ENCODE assay signal across 8 cellular contexts in genomic region chr14:96104469-96105057, GRCh38.
DNase-seq lines count a peak whose midpoint lies in the region; TF ChIP-seq lines count a peak whose summit lies in the region.

No MANE protein-coding gene starts in this region.

- peak overlapping the region; percentile 55; the same call in 1 of the 2 replicates for H2AFZ ChIP-seq in KMS-11 (ENCODE audit: low read depth)
- peak overlapping the region; percentile 6 for H2AFZ ChIP-seq in mesenchymal stem cell (ENCODE audit: low read depth, low read length)

- peak overlapping the region; percentile 8 for H4K8ac ChIP-seq in mesenchymal stem cell (ENCODE audit: low read length)

- H2BK120ac ChIP-seq in mesenchymal stem cell (ENCODE audit: low read depth, low read length), result no peak overlapping the region

- H3K4me3 ChIP-seq in KMS-11 (IDR thresholded peaks at IDR 0.05; ENCODE audit: insufficient read depth, low read depth, low read length), result no peak overlapping the region
- no peak overlapping the region for H3K4me3 ChIP-seq in choroid plexus epithelial cell (ENCODE audit: low read depth, low read length)
- H3K4me3 ChIP-seq in mesenchymal stem cell (ENCODE audit: insufficient read depth in 1 of 2, low read depth in 1 of 2, low read length in 2 of 2), result no peak overlapping the region

- H2AK5ac ChIP-seq in mesenchymal stem cell (ENCODE audit: low read length, severe bottlenecking), result peak overlapping the region; percentile 76

- no peaks in the 10 kb centered on the region for H3K79me2 ChIP-seq in KMS-11 (ENCODE audit: insufficient read depth, low read depth)

- H3K9ac ChIP-seq in KMS-11 (no peak overlapping the region), mesenchymal stem cell (ENCODE audit: low read length) (peak overlapping the region; percentile 83)

- peak overlapping the region; percentile 80 for H2BK5ac ChIP-seq in mesenchymal stem cell (ENCODE audit: low read depth, low read length, poor library complexity, severe bottlenecking)

- H3K27me3 ChIP-seq in KMS-11 (ENCODE audit: insufficient read depth, low read depth) (no peaks in the 10 kb centered on the region), mesenchymal stem cell (ENCODE audit: control insufficient read depth in 1 of 2, insufficient read depth in 1 of 2, low read length in 2 of 2) (no peaks in the 10 kb centered on the region)

- WGBS in mesenchymal stem cell, result 53% methylated on average over 16 of the region's 19 CpGs

- DNase-seq in AG20443 (ENCODE audit: low spot score) (peak; percentile 98), choroid plexus epithelial cell (ENCODE audit: low read depth) (peak; percentile 99), mesenchymal stem cell (peak; percentile 98), GF-D8 (lab: John Stamatoyannopoulos, UW) (no peak), NCI-H345 treated with DMSO at 0.1 percent for 48 hours (lab: John Stamatoyannopoulos, UW; ENCODE audit: unreplicated experiment) (no peak)
- DNase-seq in activated CD8-positive, alpha-beta memory T cell treated with anti-CD3 and anti-CD28 coated beads for 24 hours, result no peak
- no peak for DNase-seq in stimulated activated CD4-positive, alpha-beta T cell treated with anti-CD3 and anti-CD28 coated beads, Interleukin-4, amount 100 ng/mL, for 24 hours

- H3K27ac ChIP-seq in KMS-11, result no peak overlapping the region
- H3K27ac ChIP-seq in mesenchymal stem cell (ENCODE audit: low read length, poor library complexity, severe bottlenecking), result peak overlapping the region; percentile 96

- no peaks in the 10 kb centered on the region for H4K20me1 ChIP-seq in KMS-11 (ENCODE audit: insufficient read depth)

- H3K4me2 ChIP-seq in KMS-11, result no peak overlapping the region
- no peak overlapping the region for H3K4me2 ChIP-seq in mesenchymal stem cell (ENCODE audit: low read length, poor library complexity, severe bottlenecking)

- H2BK15ac ChIP-seq in mesenchymal stem cell (ENCODE audit: low read depth, poor library complexity, severe bottlenecking), result peak overlapping the region; percentile 45

- peak overlapping the region in 1 of 2 experiments; percentile 31 for H3K14ac ChIP-seq in mesenchymal stem cell (ENCODE audit: low read length in 2 of 2)

- peak overlapping the region; percentile 15 for H4K91ac ChIP-seq in mesenchymal stem cell (ENCODE audit: low read length)

- TF ChIP-seq CTCF in KMS-11 (conservative IDR thresholded peaks at IDR 0.05; ENCODE audit: low read depth, low read length) (no peak), choroid plexus epithelial cell (conservative IDR thresholded peaks at IDR 0.05; ENCODE audit: low read depth, low read length) (no peak)

- no peaks in the 10 kb centered on the region for H3K4me1 ChIP-seq in KMS-11 (ENCODE audit: low read depth, poor library complexity, severe bottlenecking)
- peaks cover 25% of the 10 kb centered on the region for H3K4me1 ChIP-seq in mesenchymal stem cell (ENCODE audit: control insufficient read depth, insufficient read depth, low read depth, low read length)

- H3K36me3 ChIP-seq in KMS-11 (ENCODE audit: insufficient read depth) (no peaks in the 10 kb centered on the region), mesenchymal stem cell (ENCODE audit: control insufficient read depth in 1 of 2, insufficient read depth in 2 of 2, low read depth in 1 of 2, low read length in 2 of 2) (no peaks in the 10 kb centered on the region)

- peak overlapping the region in 1 of 2 experiments; percentile 88 for H3K4ac ChIP-seq in mesenchymal stem cell (ENCODE audit: low read depth in 1 of 2, low read length in 2 of 2)

- no peak overlapping the region for H3K23ac ChIP-seq in mesenchymal stem cell (ENCODE audit: low read length in 2 of 2)

- H2BK12ac ChIP-seq in mesenchymal stem cell (ENCODE audit: low read length in 2 of 2), result peak overlapping the region; percentile 19 to 73

- H3K18ac ChIP-seq in mesenchymal stem cell (ENCODE audit: low read depth in 1 of 2, low read length in 2 of 2), result peak overlapping the region; percentile 26 to 76

- H3K9me3 ChIP-seq in mesenchymal stem cell (ENCODE audit: control insufficient read depth, low read length), result no peaks in the 10 kb centered on the region

- H3K79me1 ChIP-seq in mesenchymal stem cell (replicated peaks; ENCODE audit: low read length, poor library complexity, severe bottlenecking), result no peaks in the 10 kb centered on the region

Comparison
In these comparisons a context has a peak if more than half of its experiments do, and no peak if none do; other contexts are left out.
1. DNase-seq: peak in AG20443 (single experiment), choroid plexus epithelial cell (single experiment) and mesenchymal stem cell (single experiment); none in GF-D8 (single experiment), NCI-H345 treated with DMSO at 0.1 percent for 48 hours (single experiment), activated CD8-positive, alpha-beta memory T cell treated with anti-CD3 and anti-CD28 coated beads for 24 hours (single experiment) and stimulated activated CD4-positive, alpha-beta T cell treated with anti-CD3 and anti-CD28 coated beads, Interleukin-4, amount 100 ng/mL, for 24 hours (single experiment).